Comparison of ENCODE assay signal across 33 cellular contexts in genomic region chr6:77607004-77607403, GRCh38. TPM values are rescaled to one million over a fixed set of nuclear protein-coding genes. Genes with fewer than 3 reads are reported as not detected.
"Had no signal": no experiment of that assay in that cellular context is flagged by ENCODE, and none has a peak within 500 bp of the region (broad histone marks: within the 10 kb centered on the region; RNA-seq: fewer than 3 reads in every experiment).

No MANE protein-coding gene starts in this region.

- H3K27me3 Mint-ChIP-seq: naive thymus-derived CD8-positive, alpha-beta T cell; natural killer cell treated with Interleukin-12 subunit alpha and Interleukin-12 subunit beta and Interleukin-15 and Interleukin-18, amount 100 ng/mL, for 72 hours; progenitor cell of endocrine pancreas; stimulated activated memory B cell treated with anti-CD40 and anti-IgM and Interleukin-4, amounts not matched to agents 10 μg/mL and 1 μg/mL and 100 μg/mL, for 72 hours; stimulated activated naive CD8-positive, alpha-beta T cell treated with anti-CD3 and anti-CD28 coated beads, Interleukin-15, amount 100 ng/mL, for 72 hours; type B pancreatic cell had no signal

- H3K4me1 ChIP-seq: pancreas, psoas muscle, spleen, suprapubic skin, testis, tibial artery, transverse colon, upper lobe of right lung, uterus had no signal

- H3K9me3 Mint-ChIP-seq: nephron progenitor cell had no signal

- ATAC-seq: naive thymus-derived CD8-positive, alpha-beta T cell; natural killer cell treated with Interleukin-12 subunit alpha and Interleukin-12 subunit beta and Interleukin-15 and Interleukin-18, amount 100 ng/mL, for 72 hours; pancreas; psoas muscle; right cardiac atrium; sciatic nerve; stimulated activated memory B cell treated with anti-CD40 and anti-IgM and Interleukin-4, amounts not matched to agents 10 μg/mL and 1 μg/mL and 100 μg/mL, for 72 hours; stimulated activated naive CD8-positive, alpha-beta T cell treated with anti-CD3 and anti-CD28 coated beads, Interleukin-15, amount 100 ng/mL, for 72 hours; stimulated activated naive CD8-positive, alpha-beta T cell treated with anti-CD3 and anti-CD28 coated beads, Interleukin-15, Interleukin-2, amounts not matched to agents 100 U/mL and 50 U/mL, for 24 hours; upper lobe of right lung had no signal

- H3K4me3 ChIP-seq: pancreas, psoas muscle, skin epidermis, smooth muscle cell, spleen, suprapubic skin, testis, tibial artery, transverse colon, upper lobe of right lung, uterus had no signal

- H3K4me1 Mint-ChIP-seq: naive thymus-derived CD8-positive, alpha-beta T cell; nephron progenitor cell; neural crest cell; stimulated activated memory B cell treated with anti-CD40 and anti-IgM and Interleukin-4, amounts not matched to agents 10 μg/mL and 1 μg/mL and 100 μg/mL, for 72 hours; stimulated activated naive CD8-positive, alpha-beta T cell treated with anti-CD3 and anti-CD28 coated beads, Interleukin-15, amount 100 ng/mL, for 72 hours had no signal

- H3K27ac ChIP-seq: neutrophil, pancreas, psoas muscle, skin epidermis, spleen, suprapubic skin, testis, tibial artery, transverse colon, upper lobe of right lung, uterus had no signal

- FAIRE-seq: pancreas had no signal

- H3K36me3 ChIP-seq: neutrophil, pancreas, spleen, suprapubic skin, tibial artery, transverse colon, upper lobe of right lung, uterus had no signal

- H3K4me2 ChIP-seq: smooth muscle cell had no signal

- H3K27me3 ChIP-seq: neutrophil, pancreas, spleen, suprapubic skin, testis, tibial artery, transverse colon, upper lobe of right lung, uterus had no signal

- H3K9me3 ChIP-seq: neutrophil, pancreas, psoas muscle, testis, tibial artery, transverse colon, upper lobe of right lung, uterus had no signal

- H3K36me3 Mint-ChIP-seq: naive thymus-derived CD8-positive, alpha-beta T cell; natural killer cell treated with Interleukin-12 subunit alpha and Interleukin-12 subunit beta and Interleukin-15 and Interleukin-18, amount 100 ng/mL, for 72 hours; stimulated activated memory B cell treated with anti-CD40 and anti-IgM and Interleukin-4, amounts not matched to agents 10 μg/mL and 1 μg/mL and 100 μg/mL, for 72 hours; type B pancreatic cell had no signal

- DNase-seq: naive thymus-derived CD8-positive, alpha-beta T cell; nephron progenitor cell; nucleus accumbens; pancreas; posterior cingulate gyrus; psoas muscle; right cardiac atrium; spleen; stimulated activated CD4-positive, alpha-beta T cell treated with anti-CD3 and anti-CD28 coated beads, Interleukin-12 subunit alpha, Interleukin-12 subunit beta, amount 100 ng/mL, for 4 hours; stimulated activated CD4-positive, alpha-beta T cell treated with anti-CD3 and anti-CD28 coated beads, Interleukin-1b, Interleukin-23, amount 100 ng/mL, for 48 hours; stimulated activated CD4-positive, alpha-beta T cell treated with anti-CD3 and anti-CD28 coated beads, Interleukin-4, amount 100 ng/mL, for 1 hour; stimulated activated CD4-positive, alpha-beta T cell treated with anti-CD3 and anti-CD28 coated beads, Interleukin-4, amount 100 ng/mL, for 4 hours; stimulated activated CD8-positive, alpha-beta memory T cell treated with anti-CD3 and anti-CD28 coated beads, Interleukin-4, amount 100 ng/mL, for 48 hours; stimulated activated naive CD4-positive, alpha-beta T cell; stimulated activated naive CD8-positive, alpha-beta T cell treated with anti-CD3 and anti-CD28 coated beads, Interleukin-15, amount 100 ng/mL, for 72 hours; stimulated activated naive CD8-positive, alpha-beta T cell treated with anti-CD3 and anti-CD28 coated beads, Interleukin-15, Interleukin-2, amounts not matched to agents 100 U/mL and 50 U/mL, for 24 hours; substantia nigra; testis; tibial artery; transverse colon; upper lobe of right lung; uterus had no signal

- H3K4me3 Mint-ChIP-seq: naive thymus-derived CD8-positive, alpha-beta T cell; natural killer cell treated with Interleukin-12 subunit alpha and Interleukin-12 subunit beta and Interleukin-15 and Interleukin-18, amount 100 ng/mL, for 72 hours; nephron progenitor cell; neural crest cell; stimulated activated memory B cell treated with anti-CD40 and anti-IgM and Interleukin-4, amounts not matched to agents 10 μg/mL and 1 μg/mL and 100 μg/mL, for 72 hours; stimulated activated naive CD8-positive, alpha-beta T cell treated with anti-CD3 and anti-CD28 coated beads, Interleukin-15, amount 100 ng/mL, for 72 hours; type B pancreatic cell had no signal

- H3K27ac Mint-ChIP-seq: naive thymus-derived CD8-positive, alpha-beta T cell; natural killer cell treated with Interleukin-12 subunit alpha and Interleukin-12 subunit beta and Interleukin-15 and Interleukin-18, amount 100 ng/mL, for 72 hours; nephron progenitor cell; progenitor cell of endocrine pancreas; stimulated activated memory B cell treated with anti-CD40 and anti-IgM and Interleukin-4, amounts not matched to agents 10 μg/mL and 1 μg/mL and 100 μg/mL, for 72 hours; stimulated activated naive CD8-positive, alpha-beta T cell treated with anti-CD3 and anti-CD28 coated beads, Interleukin-15, amount 100 ng/mL, for 72 hours; type B pancreatic cell had no signal

RNA-seq across cellular contexts. Expression of gene MEI4, which starts 45.8 kb away (rescaled TPM):
- total RNA-seq: natural killer cell treated with Interleukin-12 subunit alpha and Interleukin-12 subunit beta and Interleukin-15 and Interleukin-18, amount 100 ng/mL, for 72 hours; osteocyte; psoas muscle; upper lobe of right lung had no signal
- polyA plus RNA-seq: smooth muscle cell had no signal
